Comparison of ENCODE assay signal across 8 cellular contexts in genomic region chr3:3015472-3016089, GRCh38.
DNase-seq lines count a peak whose midpoint lies in the region; ATAC-seq, FAIRE-seq and TF ChIP-seq lines count a peak whose summit lies in the region.

No MANE protein-coding gene starts in this region.

- DNase-seq in GM10248 (ENCODE audit: extremely low spot score) (no peak), NCI-H1048 (lab: John Stamatoyannopoulos, UW) (peak; percentile 52), astrocyte of the cerebellum (ENCODE audit: low read depth) (peak; percentile 5), HepG2 (ENCODE audit: low spot score) (peak; percentile 15), ecto neural progenitor cell (ENCODE audit: low spot score) (no peak), vagina (ENCODE audit: extremely low spot score in 2 of 2) (no peak)

- no peak for TF ChIP-seq EP300 in HepG2 (IDR thresholded peaks at IDR 0.05; ENCODE audit: low read depth in 2 of 2, low read length in 2 of 2)
- TF ChIP-seq EP300 in HepG2 (CRISPR knock-in tag; IDR thresholded peaks at IDR 0.05; ENCODE audit: borderline replicate concordance): no peak

- CTCF ChIA-PET in GM10248 (lab: Yijun Ruan, JAX): interaction anchor here (0.8 to 1.5 kb wide), 3 partner anchors 9 to 14 kb away, joined by 3 to 4 read pairs (median 3); no protein-coding TSS in a partner anchor
- CTCF ChIA-PET in HepG2 (lab: Yijun Ruan, JAX; ENCODE audit: low intra/inter-chr PET ratio, low total read pairs): no interaction called here

- TF ChIP-seq POLR2A in HepG2 (IDR thresholded peaks at IDR 0.05; ENCODE audit: insufficient read depth in 1 of 2, low read depth in 2 of 2, low read length in 2 of 2) (no peak), vagina (IDR thresholded peaks at IDR 0.05) (no peak)

- H3K27me3 ChIP-seq in HepG2 (ENCODE audit: control insufficient read depth in 1 of 2, insufficient read depth in 2 of 2, low read length in 2 of 2) (no peaks in the 10 kb centered on the region), vagina (no peaks in the 10 kb centered on the region)

- no peaks in the 10 kb centered on the region for H3K79me2 ChIP-seq in HepG2 (ENCODE audit: insufficient read depth, low read length)

- H3K9ac ChIP-seq in HepG2 (ENCODE audit: insufficient read depth, low read depth, low read length): no peak overlapping the region

- H3K36me3 ChIP-seq in HepG2 (replicated peaks in 1 of 2; ENCODE audit: control insufficient read depth in 1 of 2, insufficient read depth in 2 of 2, low read length in 2 of 2) (no peaks in the 10 kb centered on the region), vagina (no peaks in the 10 kb centered on the region)

- no peaks in the 10 kb centered on the region for H3K4me1 ChIP-seq in HepG2 (ENCODE audit: insufficient read depth, low read length)
- peaks cover 8% of the 10 kb centered on the region for H3K4me1 ChIP-seq in vagina

- 8% methylated on average over 5 of the region's 5 CpGs for WGBS in HepG2 (ENCODE audit: low lambda C conversion rate)

- no peak overlapping the region for H3K4me2 ChIP-seq in HepG2 (ENCODE audit: low read depth, low read length)

- no peak overlapping the region for H3K27ac ChIP-seq in HepG2 (ENCODE audit: extremely low read length, insufficient read depth, low read length)
- H3K27ac ChIP-seq in vagina: no peak overlapping the region

- ATAC-seq in GM21825 (IDR thresholded peaks at IDR 0.05; ENCODE audit: unreplicated experiment): peak; percentile 89
- ATAC-seq in HepG2: peak; percentile 91
- no peak for ATAC-seq in HG03521 (IDR thresholded peaks at IDR 0.05; ENCODE audit: unreplicated experiment)

- no TSS peak for BruUV-seq in HepG2 (replicated peaks; lab: Mats Ljungman, UMichigan)

- in situ Hi-C loops in astrocyte of the cerebellum (cut with HindIII; ENCODE audit: low sequenced_read_pairs) (no loop called here), HepG2 (cut with HindIII; ENCODE audit: extremely low pct_ligation_motif_present, low pct_unique_long_range_greater_than_20kb) (no loop called here)

- TF ChIP-seq CTCF in GM10248 (IDR thresholded peaks at IDR 0.05; ENCODE audit: control extremely low read depth, extremely low read depth, low read depth, missing control alignments) (peak; percentile 50), astrocyte of the cerebellum (IDR thresholded peaks at IDR 0.05; ENCODE audit: low read depth, low read length, missing control alignments) (peak; percentile 38), HepG2 (CRISPR knock-in tag; IDR thresholded peaks at IDR 0.05) (peak; percentile 74), vagina (IDR thresholded peaks at IDR 0.05) (no peak)

- FAIRE-seq in HepG2 (lab: Jason Lieb, UNC): peak; percentile 51

- H3K9me3 ChIP-seq in HepG2 (ENCODE audit: low read length) (no peaks in the 10 kb centered on the region), vagina (no peaks in the 10 kb centered on the region)

- POLR2A ChIA-PET in GM10248 (lab: Yijun Ruan, JAX) (no interaction called here), HepG2 (lab: Yijun Ruan, JAX) (no interaction called here)

- no peak overlapping the region for H2AFZ ChIP-seq in HepG2 (ENCODE audit: low read length)

- H4K20me1 ChIP-seq in HepG2 (ENCODE audit: insufficient read depth, low read length): no peaks in the 10 kb centered on the region

- no peak overlapping the region for H3K4me3 ChIP-seq in astrocyte of the cerebellum (ENCODE audit: low read depth, low read length)
- H3K4me3 ChIP-seq in HepG2 (replicated peaks in 1 of 3; ENCODE audit: insufficient read depth in 1 of 3, low read depth in 2 of 3, low read length in 3 of 3): no peak overlapping the region
- H3K4me3 ChIP-seq in vagina: no peak overlapping the region

- no peak for TF ChIP-seq RAD21 in HepG2 (CRISPR knock-in tag; IDR thresholded peaks at IDR 0.05)

- intact Hi-C loops in HepG2 (cut with micrococcal nuclease; ENCODE audit: unreplicated experiment) (loop anchor here (5.0 kb wide), 2 partner anchors 1738 to 1933 kb away; no protein-coding TSS in a partner anchor), vagina (cut with DNase I) (no loop called here)

TF ChIP-seq in HepG2, 621 proteins besides CTCF, POLR2A, EP300 and RAD21:
- TF ChIP-seq, protein P1, sequence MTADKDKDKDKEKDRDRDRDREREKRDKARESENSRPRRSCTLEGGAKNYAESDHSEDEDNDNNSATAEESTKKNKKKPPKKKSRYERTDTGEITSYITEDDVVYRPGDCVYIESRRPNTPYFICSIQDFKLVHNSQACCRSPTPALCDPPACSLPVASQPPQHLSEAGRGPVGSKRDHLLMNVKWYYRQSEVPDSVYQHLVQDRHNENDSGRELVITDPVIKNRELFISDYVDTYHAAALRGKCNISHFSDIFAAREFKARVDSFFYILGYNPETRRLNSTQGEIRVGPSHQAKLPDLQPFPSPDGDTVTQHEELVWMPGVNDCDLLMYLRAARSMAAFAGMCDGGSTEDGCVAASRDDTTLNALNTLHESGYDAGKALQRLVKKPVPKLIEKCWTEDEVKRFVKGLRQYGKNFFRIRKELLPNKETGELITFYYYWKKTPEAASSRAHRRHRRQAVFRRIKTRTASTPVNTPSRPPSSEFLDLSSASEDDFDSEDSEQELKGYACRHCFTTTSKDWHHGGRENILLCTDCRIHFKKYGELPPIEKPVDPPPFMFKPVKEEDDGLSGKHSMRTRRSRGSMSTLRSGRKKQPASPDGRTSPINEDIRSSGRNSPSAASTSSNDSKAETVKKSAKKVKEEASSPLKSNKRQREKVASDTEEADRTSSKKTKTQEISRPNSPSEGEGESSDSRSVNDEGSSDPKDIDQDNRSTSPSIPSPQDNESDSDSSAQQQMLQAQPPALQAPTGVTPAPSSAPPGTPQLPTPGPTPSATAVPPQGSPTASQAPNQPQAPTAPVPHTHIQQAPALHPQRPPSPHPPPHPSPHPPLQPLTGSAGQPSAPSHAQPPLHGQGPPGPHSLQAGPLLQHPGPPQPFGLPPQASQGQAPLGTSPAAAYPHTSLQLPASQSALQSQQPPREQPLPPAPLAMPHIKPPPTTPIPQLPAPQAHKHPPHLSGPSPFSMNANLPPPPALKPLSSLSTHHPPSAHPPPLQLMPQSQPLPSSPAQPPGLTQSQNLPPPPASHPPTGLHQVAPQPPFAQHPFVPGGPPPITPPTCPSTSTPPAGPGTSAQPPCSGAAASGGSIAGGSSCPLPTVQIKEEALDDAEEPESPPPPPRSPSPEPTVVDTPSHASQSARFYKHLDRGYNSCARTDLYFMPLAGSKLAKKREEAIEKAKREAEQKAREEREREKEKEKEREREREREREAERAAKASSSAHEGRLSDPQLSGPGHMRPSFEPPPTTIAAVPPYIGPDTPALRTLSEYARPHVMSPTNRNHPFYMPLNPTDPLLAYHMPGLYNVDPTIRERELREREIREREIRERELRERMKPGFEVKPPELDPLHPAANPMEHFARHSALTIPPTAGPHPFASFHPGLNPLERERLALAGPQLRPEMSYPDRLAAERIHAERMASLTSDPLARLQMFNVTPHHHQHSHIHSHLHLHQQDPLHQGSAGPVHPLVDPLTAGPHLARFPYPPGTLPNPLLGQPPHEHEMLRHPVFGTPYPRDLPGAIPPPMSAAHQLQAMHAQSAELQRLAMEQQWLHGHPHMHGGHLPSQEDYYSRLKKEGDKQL (CRISPR knock-in tag; IDR thresholded peaks at IDR 0.05; ENCODE audit: low read depth): no peak
- TF ChIP-seq, protein P2, sequence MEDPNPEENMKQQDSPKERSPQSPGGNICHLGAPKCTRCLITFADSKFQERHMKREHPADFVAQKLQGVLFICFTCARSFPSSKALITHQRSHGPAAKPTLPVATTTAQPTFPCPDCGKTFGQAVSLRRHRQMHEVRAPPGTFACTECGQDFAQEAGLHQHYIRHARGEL (CRISPR knock-in tag; IDR thresholded peaks at IDR 0.05): no peak
- TF ChIP-seq MAFK (conservative IDR thresholded peaks at IDR 0.05 in 1 of 2, IDR thresholded peaks at IDR 0.05 in 1 of 2; ENCODE audit: low read length in 2 of 2) (peak; percentile 88 to 90), SOX13 (IDR thresholded peaks at IDR 0.05) (no peak), SOX13 (CRISPR knock-in tag; conservative IDR thresholded peaks at IDR 0.05 in 1 of 2, IDR thresholded peaks at IDR 0.05 in 1 of 2) (peak in 1 of 2 experiments; percentile 44; a peak in 1 of 4 replicates), MAFF (IDR thresholded peaks at IDR 0.05; ENCODE audit: low read depth, low read length) (peak; percentile 86), STAG1 (CRISPR knock-in tag; IDR thresholded peaks at IDR 0.05) (peak; percentile 83), SMC3 (IDR thresholded peaks at IDR 0.05; ENCODE audit: low read length) (peak; percentile 59; the same call in 1 of the 2 replicates)
- TF ChIP-seq, protein P3, sequence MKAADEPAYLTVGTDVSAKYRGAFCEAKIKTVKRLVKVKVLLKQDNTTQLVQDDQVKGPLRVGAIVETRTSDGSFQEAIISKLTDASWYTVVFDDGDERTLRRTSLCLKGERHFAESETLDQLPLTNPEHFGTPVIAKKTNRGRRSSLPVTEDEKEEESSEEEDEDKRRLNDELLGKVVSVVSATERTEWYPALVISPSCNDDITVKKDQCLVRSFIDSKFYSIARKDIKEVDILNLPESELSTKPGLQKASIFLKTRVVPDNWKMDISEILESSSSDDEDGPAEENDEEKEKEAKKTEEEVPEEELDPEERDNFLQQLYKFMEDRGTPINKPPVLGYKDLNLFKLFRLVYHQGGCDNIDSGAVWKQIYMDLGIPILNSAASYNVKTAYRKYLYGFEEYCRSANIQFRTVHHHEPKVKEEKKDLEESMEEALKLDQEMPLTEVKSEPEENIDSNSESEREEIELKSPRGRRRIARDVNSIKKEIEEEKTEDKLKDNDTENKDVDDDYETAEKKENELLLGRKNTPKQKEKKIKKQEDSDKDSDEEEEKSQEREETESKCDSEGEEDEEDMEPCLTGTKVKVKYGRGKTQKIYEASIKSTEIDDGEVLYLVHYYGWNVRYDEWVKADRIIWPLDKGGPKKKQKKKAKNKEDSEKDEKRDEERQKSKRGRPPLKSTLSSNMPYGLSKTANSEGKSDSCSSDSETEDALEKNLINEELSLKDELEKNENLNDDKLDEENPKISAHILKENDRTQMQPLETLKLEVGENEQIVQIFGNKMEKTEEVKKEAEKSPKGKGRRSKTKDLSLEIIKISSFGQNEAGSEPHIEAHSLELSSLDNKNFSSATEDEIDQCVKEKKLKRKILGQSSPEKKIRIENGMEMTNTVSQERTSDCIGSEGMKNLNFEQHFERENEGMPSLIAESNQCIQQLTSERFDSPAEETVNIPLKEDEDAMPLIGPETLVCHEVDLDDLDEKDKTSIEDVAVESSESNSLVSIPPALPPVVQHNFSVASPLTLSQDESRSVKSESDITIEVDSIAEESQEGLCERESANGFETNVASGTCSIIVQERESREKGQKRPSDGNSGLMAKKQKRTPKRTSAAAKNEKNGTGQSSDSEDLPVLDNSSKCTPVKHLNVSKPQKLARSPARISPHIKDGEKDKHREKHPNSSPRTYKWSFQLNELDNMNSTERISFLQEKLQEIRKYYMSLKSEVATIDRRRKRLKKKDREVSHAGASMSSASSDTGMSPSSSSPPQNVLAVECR (CRISPR knock-in tag; IDR thresholded peaks at IDR 0.05; ENCODE audit: borderline replicate concordance): no peak

Comparison
In these comparisons a context has a peak if more than half of its experiments do, and no peak if none do; other contexts are left out.
1. DNase-seq: peak in NCI-H1048 (single experiment), astrocyte of the cerebellum (single experiment) and HepG2 (single experiment); none in GM10248 (single experiment), ecto neural progenitor cell (single experiment) and vagina (0 of 2).
2. CTCF ChIP-seq: peak in GM10248 (single experiment), astrocyte of the cerebellum (single experiment) and HepG2 (single experiment); none in vagina (0 of 3).